ENCODE assay signal across 19 cellular contexts in genomic region chr20:37353285-37353849, GRCh38.
"Had no signal": no experiment of that assay in that cellular context is flagged by ENCODE, and none has a peak within 500 bp of the region (broad histone marks: within the 10 kb centered on the region; RNA-seq: fewer than 3 reads in every experiment).

No MANE protein-coding gene starts in this region.

- H3K4me3 Mint-ChIP-seq: activated naive CD8-positive, alpha-beta T cell treated with anti-CD3 and anti-CD28 coated beads, Interleukin-2, amount 10 ng/mL, durations not matched to agents 7 days and 5 days; mesothelial cell of epicardium; natural killer cell treated with Interleukin-12 subunit alpha and Interleukin-12 subunit beta and Interleukin-15 and Interleukin-18, amount 100 ng/mL, for 72 hours; stimulated activated naive CD8-positive, alpha-beta T cell treated with anti-CD3 and anti-CD28 coated beads, Interleukin-15, amount 100 ng/mL, for 72 hours; type B pancreatic cell had no signal

- H3K36me3 ChIP-seq: suprapubic skin had no signal

- ATAC-seq: body of pancreas; foreskin keratinocyte; natural killer cell treated with Interleukin-12 subunit alpha and Interleukin-12 subunit beta and Interleukin-15 and Interleukin-18, amount 100 ng/mL, for 72 hours; stimulated activated naive CD8-positive, alpha-beta T cell treated with anti-CD3 and anti-CD28 coated beads, Interleukin-15, amount 100 ng/mL, for 72 hours had no signal

- H3K9me3 Mint-ChIP-seq: activated naive CD8-positive, alpha-beta T cell treated with anti-CD3 and anti-CD28 coated beads, Interleukin-2, amount 10 ng/mL, durations not matched to agents 7 days and 5 days; mesothelial cell of epicardium; natural killer cell treated with Interleukin-12 subunit alpha and Interleukin-12 subunit beta and Interleukin-15 and Interleukin-18, amount 100 ng/mL, for 72 hours; type B pancreatic cell had no signal

- DNase-seq: activated CD4-positive, alpha-beta T cell treated with anti-CD3 and anti-CD28 coated beads, Interleukin-2, amount 50 U/mL, for 4 hours; activated naive CD4-positive, alpha-beta T cell treated with Interleukin-2 at 50 U/mL for 16 hours; activated naive CD8-positive, alpha-beta T cell treated with anti-CD3 and anti-CD28 coated beads, Interleukin-2, amount 10 ng/mL, durations not matched to agents 7 days and 5 days; amygdala; body of pancreas; dorsolateral prefrontal cortex; foreskin keratinocyte; hypothalamus; stimulated activated CD4-positive, alpha-beta T cell treated with anti-CD3 and anti-CD28 coated beads, Interleukin-12 subunit alpha, Interleukin-12 subunit beta, amount 100 ng/mL, for 4 hours; stimulated activated CD4-positive, alpha-beta T cell treated with anti-CD3 and anti-CD28 coated beads, Interleukin-1b, Interleukin-23, amount 100 ng/mL, for 48 hours; stimulated activated naive CD8-positive, alpha-beta T cell treated with anti-CD3 and anti-CD28 coated beads, Interleukin-15, amount 100 ng/mL, for 72 hours; WERI-Rb-1 had no signal

- H3K4me3 ChIP-seq: body of pancreas, dorsolateral prefrontal cortex, lung, suprapubic skin had no signal

- H3K27me3 ChIP-seq: body of pancreas, foreskin keratinocyte, suprapubic skin had no signal

- H3K27me3 Mint-ChIP-seq: activated naive CD8-positive, alpha-beta T cell treated with anti-CD3 and anti-CD28 coated beads, Interleukin-2, amount 10 ng/mL, durations not matched to agents 7 days and 5 days; natural killer cell treated with Interleukin-12 subunit alpha and Interleukin-12 subunit beta and Interleukin-15 and Interleukin-18, amount 100 ng/mL, for 72 hours; stimulated activated naive CD8-positive, alpha-beta T cell treated with anti-CD3 and anti-CD28 coated beads, Interleukin-15, amount 100 ng/mL, for 72 hours; type B pancreatic cell had no signal

- H3K27ac ChIP-seq: epithelial cell of prostate, foreskin keratinocyte, parathyroid adenoma, suprapubic skin, WERI-Rb-1 had no signal

- H3K27ac Mint-ChIP-seq: activated naive CD8-positive, alpha-beta T cell treated with anti-CD3 and anti-CD28 coated beads, Interleukin-2, amount 10 ng/mL, durations not matched to agents 7 days and 5 days; mesothelial cell of epicardium; natural killer cell treated with Interleukin-12 subunit alpha and Interleukin-12 subunit beta and Interleukin-15 and Interleukin-18, amount 100 ng/mL, for 72 hours; type B pancreatic cell had no signal

- H3K9me3 ChIP-seq: body of pancreas, suprapubic skin had no signal

- H3K36me3 Mint-ChIP-seq: activated naive CD8-positive, alpha-beta T cell treated with anti-CD3 and anti-CD28 coated beads, Interleukin-2, amount 10 ng/mL, durations not matched to agents 7 days and 5 days; natural killer cell treated with Interleukin-12 subunit alpha and Interleukin-12 subunit beta and Interleukin-15 and Interleukin-18, amount 100 ng/mL, for 72 hours had no signal
